In genomic region chr19:46848389-46848788, GRCh38 we compare ENCODE assay signal across 1 cellular context.
TF ChIP-seq lines count a peak whose summit lies in the region.

No MANE protein-coding gene starts in this region.

TF ChIP-seq in WTC11, 78 proteins besides CTCF, POLR2A, EP300 and RAD21 (continued from another document):
- TF ChIP-seq, protein P1, sequence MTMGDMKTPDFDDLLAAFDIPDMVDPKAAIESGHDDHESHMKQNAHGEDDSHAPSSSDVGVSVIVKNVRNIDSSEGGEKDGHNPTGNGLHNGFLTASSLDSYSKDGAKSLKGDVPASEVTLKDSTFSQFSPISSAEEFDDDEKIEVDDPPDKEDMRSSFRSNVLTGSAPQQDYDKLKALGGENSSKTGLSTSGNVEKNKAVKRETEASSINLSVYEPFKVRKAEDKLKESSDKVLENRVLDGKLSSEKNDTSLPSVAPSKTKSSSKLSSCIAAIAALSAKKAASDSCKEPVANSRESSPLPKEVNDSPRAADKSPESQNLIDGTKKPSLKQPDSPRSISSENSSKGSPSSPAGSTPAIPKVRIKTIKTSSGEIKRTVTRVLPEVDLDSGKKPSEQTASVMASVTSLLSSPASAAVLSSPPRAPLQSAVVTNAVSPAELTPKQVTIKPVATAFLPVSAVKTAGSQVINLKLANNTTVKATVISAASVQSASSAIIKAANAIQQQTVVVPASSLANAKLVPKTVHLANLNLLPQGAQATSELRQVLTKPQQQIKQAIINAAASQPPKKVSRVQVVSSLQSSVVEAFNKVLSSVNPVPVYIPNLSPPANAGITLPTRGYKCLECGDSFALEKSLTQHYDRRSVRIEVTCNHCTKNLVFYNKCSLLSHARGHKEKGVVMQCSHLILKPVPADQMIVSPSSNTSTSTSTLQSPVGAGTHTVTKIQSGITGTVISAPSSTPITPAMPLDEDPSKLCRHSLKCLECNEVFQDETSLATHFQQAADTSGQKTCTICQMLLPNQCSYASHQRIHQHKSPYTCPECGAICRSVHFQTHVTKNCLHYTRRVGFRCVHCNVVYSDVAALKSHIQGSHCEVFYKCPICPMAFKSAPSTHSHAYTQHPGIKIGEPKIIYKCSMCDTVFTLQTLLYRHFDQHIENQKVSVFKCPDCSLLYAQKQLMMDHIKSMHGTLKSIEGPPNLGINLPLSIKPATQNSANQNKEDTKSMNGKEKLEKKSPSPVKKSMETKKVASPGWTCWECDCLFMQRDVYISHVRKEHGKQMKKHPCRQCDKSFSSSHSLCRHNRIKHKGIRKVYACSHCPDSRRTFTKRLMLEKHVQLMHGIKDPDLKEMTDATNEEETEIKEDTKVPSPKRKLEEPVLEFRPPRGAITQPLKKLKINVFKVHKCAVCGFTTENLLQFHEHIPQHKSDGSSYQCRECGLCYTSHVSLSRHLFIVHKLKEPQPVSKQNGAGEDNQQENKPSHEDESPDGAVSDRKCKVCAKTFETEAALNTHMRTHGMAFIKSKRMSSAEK (CRISPR knock-in tag; IDR thresholded peaks at IDR 0.05; ENCODE audit: borderline replicate concordance): no peak
- no peak for TF ChIP-seq ZNF317 (CRISPR knock-in tag; IDR thresholded peaks at IDR 0.05; ENCODE audit: borderline replicate concordance, low read depth)
- TF ChIP-seq KAT7 (CRISPR knock-in tag; IDR thresholded peaks at IDR 0.05; ENCODE audit: borderline replicate concordance): no peak
- TF ChIP-seq OVOL2 (CRISPR knock-in tag; IDR thresholded peaks at IDR 0.05; ENCODE audit: borderline replicate concordance): no peak
- no peak for TF ChIP-seq ZSCAN18 (CRISPR knock-in tag; IDR thresholded peaks at IDR 0.05)
- TF ChIP-seq ZNF219 (CRISPR knock-in tag; IDR thresholded peaks at IDR 0.05; ENCODE audit: borderline replicate concordance): no peak
- TF ChIP-seq, protein P2, sequence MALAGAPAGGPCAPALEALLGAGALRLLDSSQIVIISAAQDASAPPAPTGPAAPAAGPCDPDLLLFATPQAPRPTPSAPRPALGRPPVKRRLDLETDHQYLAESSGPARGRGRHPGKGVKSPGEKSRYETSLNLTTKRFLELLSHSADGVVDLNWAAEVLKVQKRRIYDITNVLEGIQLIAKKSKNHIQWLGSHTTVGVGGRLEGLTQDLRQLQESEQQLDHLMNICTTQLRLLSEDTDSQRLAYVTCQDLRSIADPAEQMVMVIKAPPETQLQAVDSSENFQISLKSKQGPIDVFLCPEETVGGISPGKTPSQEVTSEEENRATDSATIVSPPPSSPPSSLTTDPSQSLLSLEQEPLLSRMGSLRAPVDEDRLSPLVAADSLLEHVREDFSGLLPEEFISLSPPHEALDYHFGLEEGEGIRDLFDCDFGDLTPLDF (CRISPR knock-in tag; IDR thresholded peaks at IDR 0.05): no peak
- TF ChIP-seq, protein P3, sequence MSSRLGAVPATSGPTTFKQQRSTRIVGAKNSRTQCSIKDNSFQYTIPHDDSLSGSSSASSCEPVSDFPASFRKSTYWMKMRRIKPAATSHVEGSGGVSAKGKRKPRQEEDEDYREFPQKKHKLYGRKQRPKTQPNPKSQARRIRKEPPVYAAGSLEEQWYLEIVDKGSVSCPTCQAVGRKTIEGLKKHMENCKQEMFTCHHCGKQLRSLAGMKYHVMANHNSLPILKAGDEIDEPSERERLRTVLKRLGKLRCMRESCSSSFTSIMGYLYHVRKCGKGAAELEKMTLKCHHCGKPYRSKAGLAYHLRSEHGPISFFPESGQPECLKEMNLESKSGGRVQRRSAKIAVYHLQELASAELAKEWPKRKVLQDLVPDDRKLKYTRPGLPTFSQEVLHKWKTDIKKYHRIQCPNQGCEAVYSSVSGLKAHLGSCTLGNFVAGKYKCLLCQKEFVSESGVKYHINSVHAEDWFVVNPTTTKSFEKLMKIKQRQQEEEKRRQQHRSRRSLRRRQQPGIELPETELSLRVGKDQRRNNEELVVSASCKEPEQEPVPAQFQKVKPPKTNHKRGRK (CRISPR knock-in tag; IDR thresholded peaks at IDR 0.05; ENCODE audit: borderline replicate concordance): no peak
- TF ChIP-seq, protein P4, sequence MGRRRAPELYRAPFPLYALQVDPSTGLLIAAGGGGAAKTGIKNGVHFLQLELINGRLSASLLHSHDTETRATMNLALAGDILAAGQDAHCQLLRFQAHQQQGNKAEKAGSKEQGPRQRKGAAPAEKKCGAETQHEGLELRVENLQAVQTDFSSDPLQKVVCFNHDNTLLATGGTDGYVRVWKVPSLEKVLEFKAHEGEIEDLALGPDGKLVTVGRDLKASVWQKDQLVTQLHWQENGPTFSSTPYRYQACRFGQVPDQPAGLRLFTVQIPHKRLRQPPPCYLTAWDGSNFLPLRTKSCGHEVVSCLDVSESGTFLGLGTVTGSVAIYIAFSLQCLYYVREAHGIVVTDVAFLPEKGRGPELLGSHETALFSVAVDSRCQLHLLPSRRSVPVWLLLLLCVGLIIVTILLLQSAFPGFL (CRISPR knock-in tag; IDR thresholded peaks at IDR 0.05; ENCODE audit: borderline replicate concordance): no peak
- TF ChIP-seq ZBTB21 (CRISPR knock-in tag; IDR thresholded peaks at IDR 0.05; ENCODE audit: borderline replicate concordance): no peak
- no peak for TF ChIP-seq CREM (CRISPR knock-in tag; IDR thresholded peaks at IDR 0.05)
- TF ChIP-seq ZNF121 (CRISPR knock-in tag; IDR thresholded peaks at IDR 0.05): no peak
